25 cellular contexts compared by ENCODE assay signal in the genomic region with DNA sequence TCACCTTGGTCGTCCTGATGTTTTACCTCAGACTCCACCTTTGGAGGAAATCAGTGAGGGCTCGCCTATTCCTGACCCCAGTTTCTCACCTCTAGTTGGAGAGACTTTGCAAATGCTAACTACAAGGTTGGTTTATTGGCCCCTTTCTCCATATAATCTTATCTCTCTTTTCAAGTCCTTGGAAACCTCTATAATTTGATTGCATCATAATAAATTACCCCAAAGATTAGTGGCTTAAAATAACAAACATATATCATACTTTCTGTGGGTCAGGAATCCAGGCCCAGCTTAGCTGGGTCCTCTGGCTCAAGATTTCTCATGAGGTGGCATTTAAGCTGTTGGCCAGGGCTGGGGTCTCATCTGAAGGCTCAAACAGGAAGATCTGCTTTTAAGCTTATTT. TPM values are rescaled to one million over a fixed set of nuclear protein-coding genes. Genes with fewer than 3 reads are reported as not detected.
DNase-seq lines count a peak whose midpoint lies in the region; ATAC-seq and TF ChIP-seq lines count a peak whose summit lies in the region.
"Had no signal": no experiment of that assay in that cellular context is flagged by ENCODE, and none has a peak within 500 bp of the region (broad histone marks: within the 10 kb centered on the region; RNA-seq: fewer than 3 reads in every experiment).

No MANE protein-coding gene starts in this region.

- H3K9ac ChIP-seq in stomach smooth muscle (ENCODE audit: low read length in 2 of 2) = no peak overlapping the region
- H3K9ac ChIP-seq: BLaER1 treated with 17β-estradiol and CSF1 and Interleukin-3, amounts not matched to agents 10 nM and 100 nM had no signal

- no peak for TF ChIP-seq EP300 in esophagus muscularis mucosa (IDR thresholded peaks at IDR 0.05)

- no peak overlapping the region for H3K4me3 Mint-ChIP-seq in activated CD8-positive, alpha-beta memory T cell treated with anti-CD3 and anti-CD28 coated beads, Interleukin-2, amount 10 ng/mL, durations not matched to agents 7 days and 5 days
- H3K4me3 Mint-ChIP-seq in stimulated activated naive CD8-positive, alpha-beta T cell treated with anti-CD3 and anti-CD28 coated beads, Interleukin-15, Interleukin-2, amounts not matched to agents 100 ng/mL and 50 ng/mL, for 24 hours = no peak overlapping the region
- no peak overlapping the region for H3K4me3 Mint-ChIP-seq in stimulated activated naive CD8-positive, alpha-beta T cell treated with anti-CD3 and anti-CD28 coated beads, Interleukin-15, amount 100 ng/mL, for 72 hours
- H3K4me3 Mint-ChIP-seq: CD4-positive, alpha-beta memory T cell; H9; HFFc6 had no signal

- WGBS in esophagus muscularis mucosa = 84% methylated on average over 2 of the region's 2 CpGs

- peaks cover 57 to 100% (median 97%) of the 10 kb centered on the region in 4 donors for H3K36me3 ChIP-seq in esophagus muscularis mucosa
- H3K36me3 ChIP-seq in stomach smooth muscle (ENCODE audit: control insufficient read depth in 2 of 2, insufficient read depth in 2 of 2, low read length in 2 of 2) = peaks cover 59 to 62% of the 10 kb centered on the region in 2 donors

- no peaks in the 10 kb centered on the region for H3K27me3 Mint-ChIP-seq in activated CD8-positive, alpha-beta memory T cell treated with anti-CD3 and anti-CD28 coated beads, Interleukin-2, amount 10 ng/mL, durations not matched to agents 7 days and 5 days
- no peaks in the 10 kb centered on the region for H3K27me3 Mint-ChIP-seq in stimulated activated naive CD8-positive, alpha-beta T cell treated with anti-CD3 and anti-CD28 coated beads, Interleukin-15, Interleukin-2, amounts not matched to agents 100 ng/mL and 50 ng/mL, for 24 hours
- H3K27me3 Mint-ChIP-seq in stimulated activated naive CD8-positive, alpha-beta T cell treated with anti-CD3 and anti-CD28 coated beads, Interleukin-15, amount 100 ng/mL, for 72 hours = no peaks in the 10 kb centered on the region
- H3K27me3 Mint-ChIP-seq: CD4-positive, alpha-beta memory T cell had no signal

- no peak for DNase-seq in activated CD8-positive, alpha-beta memory T cell treated with anti-CD3 and anti-CD28 coated beads, Interleukin-2, amount 10 ng/mL, durations not matched to agents 7 days and 5 days
- no peak for DNase-seq in activated CD8-positive, alpha-beta memory T cell treated with anti-CD3 and anti-CD28 coated beads, Interleukin-2, amount 50 U/mL, for 48 hours
- no peak for DNase-seq in stimulated activated naive CD8-positive, alpha-beta T cell treated with anti-CD3 and anti-CD28 coated beads, Interleukin-15, amount 100 ng/mL, for 72 hours
- DNase-seq in esophagus muscularis mucosa (ENCODE audit: extremely low spot score) (no peak), NCI-H748 (lab: John Stamatoyannopoulos, UW; ENCODE audit: unreplicated experiment) (no peak), SIG-M5 treated with dmso at 0.1 percent for 504 hours (lab: John Stamatoyannopoulos, UW; ENCODE audit: unreplicated experiment) (no peak)
- DNase-seq: 8988T; Caco-2; CD4-positive, alpha-beta memory T cell; DMS 273 treated with DMSO at 0.1 percent for 48 hours; DND-41; H9; HFFc6; KG1; NCI-H1092; NCI-H1436 treated with DMSO at 0.1 percent for 48 hours; NCI-H1930; NCI-H510A; NCI-H774; NK-92 treated with Interleukin-12 subunit alpha and Interleukin-12 subunit beta, amount 100 ng/mL, for 24 hours had no signal

- CTCF ChIA-PET in activated CD8-positive, alpha-beta memory T cell treated with anti-CD3 and anti-CD28 coated beads, Interleukin-2, amount 10 ng/mL, durations not matched to agents 7 days and 5 days (lab: Charles Lee) = interaction anchor here (1.5 kb wide), 1 partner anchor 46 kb away, joined by 6 read pairs; no protein-coding TSS in a partner anchor

- H3K27ac Mint-ChIP-seq in activated CD8-positive, alpha-beta memory T cell treated with anti-CD3 and anti-CD28 coated beads, Interleukin-2, amount 10 ng/mL, durations not matched to agents 7 days and 5 days = peak overlapping the region; percentile 18
- peak overlapping the region; percentile 29 for H3K27ac Mint-ChIP-seq in stimulated activated naive CD8-positive, alpha-beta T cell treated with anti-CD3 and anti-CD28 coated beads, Interleukin-15, Interleukin-2, amounts not matched to agents 100 ng/mL and 50 ng/mL, for 24 hours
- H3K27ac Mint-ChIP-seq in stimulated activated naive CD8-positive, alpha-beta T cell treated with anti-CD3 and anti-CD28 coated beads, Interleukin-15, amount 100 ng/mL, for 72 hours = peak overlapping the region in 1 of 2 donors; percentile 64
- H3K27ac Mint-ChIP-seq: H9, HFFc6 had no signal

- peak overlapping the region in 1 of 4 donors; percentile 10 for H3K4me3 ChIP-seq in esophagus muscularis mucosa
- peak overlapping the region in 1 of 2 donors; percentile 44 for H3K4me3 ChIP-seq in stomach smooth muscle (ENCODE audit: low read length in 2 of 2)
- H3K4me3 ChIP-seq: BLaER1 treated with 17β-estradiol and CSF1 and Interleukin-3, amounts not matched to agents 10 nM and 100 nM; GM12878 had no signal

- peak overlapping the region; percentile 52 to 64 (median 61) for H3K27ac ChIP-seq in esophagus muscularis mucosa (replicated peaks in 1 of 4)
- H3K27ac ChIP-seq in stomach smooth muscle (ENCODE audit: low read length) = peak overlapping the region; percentile 24
- H3K27ac ChIP-seq: BLaER1 treated with 17β-estradiol and CSF1 and Interleukin-3, amounts not matched to agents 10 nM and 100 nM; RWPE1 had no signal

- no peaks in the 10 kb centered on the region for H3K9me3 Mint-ChIP-seq in activated CD8-positive, alpha-beta memory T cell treated with anti-CD3 and anti-CD28 coated beads, Interleukin-2, amount 10 ng/mL, durations not matched to agents 7 days and 5 days (ENCODE audit: low read depth)
- H3K9me3 Mint-ChIP-seq in stimulated activated naive CD8-positive, alpha-beta T cell treated with anti-CD3 and anti-CD28 coated beads, Interleukin-15, Interleukin-2, amounts not matched to agents 100 ng/mL and 50 ng/mL, for 24 hours = no peaks in the 10 kb centered on the region
- H3K9me3 Mint-ChIP-seq in stimulated activated naive CD8-positive, alpha-beta T cell treated with anti-CD3 and anti-CD28 coated beads, Interleukin-15, amount 100 ng/mL, for 72 hours = no peaks in the 10 kb centered on the region
- H3K9me3 Mint-ChIP-seq: H9, HFFc6 had no signal

- intact Hi-C loops in esophagus muscularis mucosa (cut with DNase I) = no loop called here

- ATAC-seq in activated CD8-positive, alpha-beta memory T cell treated with anti-CD3 and anti-CD28 coated beads, Interleukin-2, amount 10 ng/mL, durations not matched to agents 7 days and 5 days = no peak
- no peak for ATAC-seq in stimulated activated naive CD8-positive, alpha-beta T cell treated with anti-CD3 and anti-CD28 coated beads, Interleukin-15, amount 100 ng/mL, for 72 hours
- ATAC-seq: GM12878 had no signal

- no peak for TF ChIP-seq POLR2A in esophagus muscularis mucosa (IDR thresholded peaks at IDR 0.05; ENCODE audit: low read depth)

- H3K36me3 Mint-ChIP-seq in activated CD8-positive, alpha-beta memory T cell treated with anti-CD3 and anti-CD28 coated beads, Interleukin-2, amount 10 ng/mL, durations not matched to agents 7 days and 5 days = peaks cover 57% of the 10 kb centered on the region
- H3K36me3 Mint-ChIP-seq in stimulated activated naive CD8-positive, alpha-beta T cell treated with anti-CD3 and anti-CD28 coated beads, Interleukin-15, Interleukin-2, amounts not matched to agents 100 ng/mL and 50 ng/mL, for 24 hours (ENCODE audit: low read depth) = peaks cover 81% of the 10 kb centered on the region

- H3K9me3 ChIP-seq in esophagus muscularis mucosa (no peaks in the 10 kb centered on the region), stomach smooth muscle (ENCODE audit: control insufficient read depth in 2 of 2, low read length in 2 of 2) (no peaks in the 10 kb centered on the region)
- H3K9me3 ChIP-seq: BLaER1 treated with 17β-estradiol and CSF1 and Interleukin-3, amounts not matched to agents 10 nM and 100 nM; Caco-2 had no signal

- no peak for TF ChIP-seq CTCF in esophagus muscularis mucosa (IDR thresholded peaks at IDR 0.05)

- H3K4me1 ChIP-seq in esophagus muscularis mucosa (peaks cover 0 to 37% (median 21%) of the 10 kb centered on the region in 4 donors), stomach smooth muscle (ENCODE audit: control insufficient read depth, insufficient read depth, low read length) (no peaks in the 10 kb centered on the region)
- H3K4me1 ChIP-seq: Caco-2 had no signal

- H3K4me1 Mint-ChIP-seq in activated CD8-positive, alpha-beta memory T cell treated with anti-CD3 and anti-CD28 coated beads, Interleukin-2, amount 10 ng/mL, durations not matched to agents 7 days and 5 days = peaks cover 4% of the 10 kb centered on the region
- H3K4me1 Mint-ChIP-seq in stimulated activated naive CD8-positive, alpha-beta T cell treated with anti-CD3 and anti-CD28 coated beads, Interleukin-15, Interleukin-2, amounts not matched to agents 100 ng/mL and 50 ng/mL, for 24 hours (ENCODE audit: low read depth) = peaks cover 6% of the 10 kb centered on the region
- no peaks in the 10 kb centered on the region for H3K4me1 Mint-ChIP-seq in stimulated activated naive CD8-positive, alpha-beta T cell treated with anti-CD3 and anti-CD28 coated beads, Interleukin-15, amount 100 ng/mL, for 72 hours
- H3K4me1 Mint-ChIP-seq: CD4-positive, alpha-beta memory T cell; H9 had no signal

- H3K27me3 ChIP-seq in esophagus muscularis mucosa (no peaks in the 10 kb centered on the region), stomach smooth muscle (ENCODE audit: control insufficient read depth in 1 of 2, insufficient read depth in 2 of 2, low read length in 2 of 2) (no peaks in the 10 kb centered on the region)
- H3K27me3 ChIP-seq: BLaER1 treated with 17β-estradiol and CSF1 and Interleukin-3, amounts not matched to agents 10 nM and 100 nM had no signal

RNA-seq across cellular contexts. Expression of a gene that starts 12.1 kb away (rescaled TPM):
- 100 to 1,000 TPM; 187 to 223 TPM for total RNA-seq in activated CD8-positive, alpha-beta memory T cell treated with anti-CD3 and anti-CD28 coated beads, Interleukin-2, amount 10 ng/mL, durations not matched to agents 7 days and 5 days
- total RNA-seq in esophagus muscularis mucosa = 100 to 1,000 TPM; 157 to 195 (median 176) TPM

RNA-seq across cellular contexts. Expression of a gene that starts 39.7 kb away (rescaled TPM):
- total RNA-seq in activated CD8-positive, alpha-beta memory T cell treated with anti-CD3 and anti-CD28 coated beads, Interleukin-2, amount 10 ng/mL, durations not matched to agents 7 days and 5 days = 10 to 100 TPM; 29.9 to 35.7 TPM
- 10 to 100 TPM; 16.6 to 28.6 (median 23.1) TPM for total RNA-seq in esophagus muscularis mucosa

RNA-seq across cellular contexts. Expression of a gene that starts 44.1 kb away (rescaled TPM):
- 10 to 100 TPM; 55.2 to 70.3 TPM for total RNA-seq in activated CD8-positive, alpha-beta memory T cell treated with anti-CD3 and anti-CD28 coated beads, Interleukin-2, amount 10 ng/mL, durations not matched to agents 7 days and 5 days
- total RNA-seq in esophagus muscularis mucosa = 10 to 100 TPM; 44.7 to 54.9 (median 47.1) TPM

RNA-seq across cellular contexts. Expression of a gene that starts 52.4 kb away (rescaled TPM):
- total RNA-seq in activated CD8-positive, alpha-beta memory T cell treated with anti-CD3 and anti-CD28 coated beads, Interleukin-2, amount 10 ng/mL, durations not matched to agents 7 days and 5 days = 10 to 100 TPM; 78.3 to 86.2 TPM
- 10 to 100 TPM; 45.7 to 57.0 (median 54.3) TPM for total RNA-seq in esophagus muscularis mucosa
